Comparison of ENCODE assay signal across 10 cellular contexts in the genomic region with DNA sequence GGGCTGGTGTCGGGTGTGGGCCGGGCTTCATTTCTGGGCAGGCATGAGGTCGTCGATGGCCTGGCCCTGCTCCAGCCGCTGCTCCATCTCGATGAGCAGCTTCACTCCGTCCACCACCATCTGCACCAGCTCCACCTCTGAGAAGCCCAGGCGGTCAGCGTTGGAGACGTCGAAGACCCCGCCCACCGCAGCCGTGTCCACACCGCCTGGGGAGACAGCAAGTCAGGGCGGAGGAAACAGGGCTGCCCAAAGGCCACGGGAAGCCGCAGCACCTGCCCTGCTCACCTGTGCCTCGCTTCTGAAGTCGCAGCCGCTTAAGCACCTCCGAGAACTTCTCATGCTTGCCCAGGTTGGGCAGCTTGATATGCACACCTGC. TPM values are rescaled to one million over a fixed set of nuclear protein-coding genes. Genes with fewer than 3 reads are reported as not detected.
DNase-seq lines count a peak whose midpoint lies in the region; ATAC-seq and TF ChIP-seq lines count a peak whose summit lies in the region.
"Had no signal": no experiment of that assay in that cellular context is flagged by ENCODE, and none has a peak within 500 bp of the region (broad histone marks: within the 10 kb centered on the region; RNA-seq: fewer than 3 reads in every experiment).

No MANE protein-coding gene starts in this region.

- H3K4me3 Mint-ChIP-seq in stimulated activated naive B cell treated with anti-CD40 and anti-IgM and Interleukin-4, amounts not matched to agents 10 μg/mL and 1 μg/mL and 100 μg/mL, for 72 hours, result peak overlapping the region; percentile 11 to 38

- ATAC-seq in stimulated activated naive B cell treated with anti-CD40 and anti-IgM and Interleukin-4, amounts not matched to agents 10 μg/mL and 1 μg/mL and 100 μg/mL, for 72 hours (replicated peaks), result no peak
- ATAC-seq in GM18519 (IDR thresholded peaks at IDR 0.05; ENCODE audit: low FRiP score, unreplicated experiment), result no peak

- in situ Hi-C loops in GM13976 (cut with MboI; ENCODE audit: low sequenced_read_pairs, unreplicated experiment), result loop anchor here (5.0 kb wide), 1 partner anchor 37 kb away; no protein-coding TSS in a partner anchor

- no peaks in the 10 kb centered on the region for H3K9me3 ChIP-seq in BE2C

- H3K4me1 ChIP-seq in BE2C, result peaks cover 28% of the 10 kb centered on the region

- H3K27ac Mint-ChIP-seq in stimulated activated naive B cell treated with anti-CD40 and anti-IgM and Interleukin-4, amounts not matched to agents 10 μg/mL and 1 μg/mL and 100 μg/mL, for 72 hours, result peak overlapping the region; percentile 76

- H3K27me3 ChIP-seq in BE2C, result peaks cover 10% of the 10 kb centered on the region

- TF ChIP-seq CTCF in VCaP (conservative IDR thresholded peaks at IDR 0.05), result no peak
- TF ChIP-seq CTCF in BE2C (IDR thresholded peaks at IDR 0.05; ENCODE audit: low read depth, low read length), result no peak
- TF ChIP-seq CTCF in GM13976 (IDR thresholded peaks at IDR 0.05; ENCODE audit: borderline replicate concordance, control extremely low read depth, extremely low read depth, insufficient read depth, missing control alignments), result no peak

- peak; percentile 16 for DNase-seq in NCI-H2196 (lab: John Stamatoyannopoulos, UW; ENCODE audit: unreplicated experiment)
- no peak for DNase-seq in NCI-H2196 treated with DMSO at 0.1 percent for 48 hours (lab: John Stamatoyannopoulos, UW; ENCODE audit: unreplicated experiment)
- DNase-seq in iPS-NIHi11 (ENCODE audit: low spot score), result peak; percentile 30
- DNase-seq in stimulated activated naive B cell treated with anti-CD40 and anti-IgM and Interleukin-4, amounts not matched to agents 10 μg/mL and 1 μg/mL and 100 μg/mL, for 72 hours, result no peak
- no peak for DNase-seq in BE2C
- no peak for DNase-seq in GM13976 (ENCODE audit: low spot score)
- DNase-seq: ACHN; activated CD8-positive, alpha-beta memory T cell treated with anti-CD3 and anti-CD28 coated beads for 24 hours had no signal

- peaks cover 26% of the 10 kb centered on the region for H3K36me3 ChIP-seq in BE2C

- H3K4me1 Mint-ChIP-seq in stimulated activated naive B cell treated with anti-CD40 and anti-IgM and Interleukin-4, amounts not matched to agents 10 μg/mL and 1 μg/mL and 100 μg/mL, for 72 hours, result peaks cover 11 to 31% of the 10 kb centered on the region in 2 donors

- no peak overlapping the region for H3K4me3 ChIP-seq in BE2C (ENCODE audit: low read depth, low read length)

- peaks cover 0 to 12% of the 10 kb centered on the region in 2 donors for H3K27me3 Mint-ChIP-seq in stimulated activated naive B cell treated with anti-CD40 and anti-IgM and Interleukin-4, amounts not matched to agents 10 μg/mL and 1 μg/mL and 100 μg/mL, for 72 hours

- H3K36me3 Mint-ChIP-seq in stimulated activated naive B cell treated with anti-CD40 and anti-IgM and Interleukin-4, amounts not matched to agents 10 μg/mL and 1 μg/mL and 100 μg/mL, for 72 hours, result peaks cover under 1 to 2% of the 10 kb centered on the region in 2 donors

- peak overlapping the region; percentile 98 for H3K27ac ChIP-seq in VCaP

- no peaks in the 10 kb centered on the region for H3K9me3 Mint-ChIP-seq in stimulated activated naive B cell treated with anti-CD40 and anti-IgM and Interleukin-4, amounts not matched to agents 10 μg/mL and 1 μg/mL and 100 μg/mL, for 72 hours

RNA-seq across cellular contexts. Expression of a gene that starts 2.8 kb away (rescaled TPM):
- 1,667 TPM for polyA plus RNA-seq in BE2C (2012; ENCODE audit: insufficient read depth, insufficient read length, low read depth)

RNA-seq across cellular contexts. Expression of a gene that starts 9.2 kb away (rescaled TPM):
- 137 TPM for polyA plus RNA-seq in BE2C (2012; ENCODE audit: insufficient read depth, insufficient read length, low read depth)

RNA-seq across cellular contexts. Expression of a gene that starts 42.6 kb away (rescaled TPM):
- polyA plus RNA-seq in BE2C (2012; ENCODE audit: insufficient read depth, insufficient read length, low read depth), result 54.9 TPM

RNA-seq across cellular contexts. Expression of a gene that starts 42.9 kb away (rescaled TPM):
- 43.8 TPM for polyA plus RNA-seq in BE2C (2012; ENCODE audit: insufficient read depth, insufficient read length, low read depth)

Comparison
In these comparisons a context has a peak if more than half of its experiments do, and no peak if none do; other contexts are left out.
1. DNase-seq: peak in NCI-H2196 (single experiment) and iPS-NIHi11 (single experiment); none in NCI-H2196 treated with DMSO at 0.1 percent for 48 hours (single experiment), stimulated activated naive B cell treated with anti-CD40 and anti-IgM and Interleukin-4, amounts not matched to agents 10 μg/mL and 1 μg/mL and 100 μg/mL, for 72 hours (single experiment), BE2C (single experiment) and GM13976 (single experiment).